Comparison of ENCODE assay signal across 20 cellular contexts in the genomic region with DNA sequence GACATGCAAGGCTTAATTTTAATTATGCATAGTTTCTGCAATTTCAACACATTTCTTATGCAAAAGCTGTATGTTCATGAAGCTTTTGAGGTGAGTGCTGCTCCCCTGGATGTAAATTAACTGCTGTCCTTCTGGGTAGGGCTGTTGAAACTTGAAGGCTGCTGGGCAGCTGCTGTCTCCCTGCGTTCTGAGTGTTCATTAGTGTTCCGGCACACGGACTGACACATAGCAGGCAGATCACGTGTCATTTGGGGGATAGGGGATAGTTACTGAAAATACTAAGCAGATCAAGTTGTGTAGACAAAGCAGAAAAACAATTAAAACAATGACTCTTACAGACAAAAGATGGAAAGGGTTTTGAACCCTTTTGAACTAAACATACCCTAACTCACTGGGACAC.
"Had no signal": no experiment of that assay in that cellular context is flagged by ENCODE, and none has a peak within 500 bp of the region (broad histone marks: within the 10 kb centered on the region; RNA-seq: fewer than 3 reads in every experiment).

No MANE protein-coding gene starts in this region.

- H3K36me3 ChIP-seq: brain microvascular endothelial cell, gastrocnemius medialis, heart right ventricle, suprapubic skin, transverse colon had no signal

- H3K4me1 ChIP-seq: suprapubic skin, transverse colon had no signal

- H3K9me3 ChIP-seq: gastrocnemius medialis, heart right ventricle, suprapubic skin, transverse colon had no signal

- H3K27me3 ChIP-seq: brain microvascular endothelial cell, gastrocnemius medialis, heart right ventricle, suprapubic skin, transverse colon had no signal

- ATAC-seq: activated naive CD8-positive, alpha-beta T cell treated with anti-CD3 and anti-CD28 coated beads, Interleukin-2, amount 50 U/mL, for 24 hours; gastrocnemius medialis; naive thymus-derived CD4-positive, alpha-beta T cell had no signal

- H3K27ac ChIP-seq: brain microvascular endothelial cell, gastrocnemius medialis, heart right ventricle, skin epidermis, suprapubic skin, transverse colon, VCaP had no signal

- DNase-seq: activated CD4-positive, alpha-beta T cell treated with anti-CD3 and anti-CD28 coated beads for 1 hour; activated CD8-positive, alpha-beta memory T cell treated with anti-CD3 and anti-CD28 coated beads for 24 hours; activated CD8-positive, alpha-beta memory T cell treated with anti-CD3 and anti-CD28 coated beads, Interleukin-2, amount 50 U/mL, for 48 hours; activated effector memory CD4-positive, alpha-beta T cell treated with Interleukin-2 at 50 U/mL for 16 hours; activated naive CD4-positive, alpha-beta T cell treated with anti-CD3 and anti-CD28 coated beads, Interleukin-2, amount 10 ng/mL, durations not matched to agents 7 days and 5 days; activated naive CD8-positive, alpha-beta T cell treated with anti-CD3 and anti-CD28 coated beads, Interleukin-2, amount 50 U/mL, for 24 hours; activated T-cell treated with anti-CD3 and anti-CD28 coated beads, Interleukin-2, amount 50 U/mL, for 48 hours; anterior cingulate cortex; brain microvascular endothelial cell; central memory CD4-positive, alpha-beta T cell; cortex of kidney; effector CD4-positive, alpha-beta T cell; gastrocnemius medialis; heart right ventricle; naive thymus-derived CD4-positive, alpha-beta T cell; T-helper 2 cell; transverse colon had no signal

- H3K4me3 ChIP-seq: gastrocnemius medialis, heart right ventricle, skin epidermis, suprapubic skin, transverse colon had no signal
